Comparison of ENCODE assay signal across 25 cellular contexts in the genomic region with DNA sequence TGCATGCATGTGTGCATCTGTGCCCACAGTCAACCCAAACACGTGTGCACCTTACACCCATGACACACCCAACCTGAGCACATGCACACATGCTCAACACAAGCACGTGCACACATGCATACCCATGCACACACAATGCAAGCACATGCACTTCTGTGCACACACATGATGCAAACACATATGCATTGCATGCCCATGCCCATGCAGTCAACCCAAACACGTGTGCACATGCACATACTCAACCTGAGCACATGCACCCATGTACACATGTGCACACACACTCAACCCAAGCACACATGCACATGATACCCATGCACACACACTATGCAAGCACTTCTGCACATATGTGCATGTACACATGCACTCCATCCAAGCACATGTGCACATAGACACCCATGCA.
"Had no signal": no experiment of that assay in that cellular context is flagged by ENCODE, and none has a peak within 500 bp of the region (broad histone marks: within the 10 kb centered on the region; RNA-seq: fewer than 3 reads in every experiment).

No MANE protein-coding gene starts in this region.

- H3K4me3 ChIP-seq: dorsolateral prefrontal cortex, esophagus muscularis mucosa, gastroesophageal sphincter, suprapubic skin, thyroid gland, upper lobe of left lung had no signal

- H3K27me3 ChIP-seq: dorsolateral prefrontal cortex, esophagus muscularis mucosa, neutrophil, suprapubic skin, thyroid gland, upper lobe of left lung had no signal

- H3K27ac ChIP-seq: dorsolateral prefrontal cortex, epithelial cell of prostate, esophagus muscularis mucosa, gastroesophageal sphincter, neutrophil, suprapubic skin, thyroid gland, upper lobe of left lung had no signal

- FAIRE-seq: endometrium, keratinocyte, small intestine had no signal

- H3K4me1 ChIP-seq: esophagus muscularis mucosa, gastroesophageal sphincter, suprapubic skin, thyroid gland, upper lobe of left lung had no signal

- H3K36me3 ChIP-seq: esophagus muscularis mucosa, gastroesophageal sphincter, neutrophil, suprapubic skin, thyroid gland, upper lobe of left lung had no signal

- H3K9me3 ChIP-seq: esophagus muscularis mucosa, gastroesophageal sphincter, neutrophil, suprapubic skin, thyroid gland, upper lobe of left lung had no signal

- ATAC-seq: gastroesophageal sphincter; left colon; left ventricle myocardium superior; stimulated activated effector memory CD8-positive, alpha-beta T cell treated with anti-CD3 and anti-CD28 coated beads, Interleukin-12 subunit alpha, Interleukin-12 subunit beta, amount 100 ng/mL, for 72 hours; stimulated activated naive CD8-positive, alpha-beta T cell treated with anti-CD3 and anti-CD28 coated beads, Interleukin-15, Interleukin-2, amounts not matched to agents 100 U/mL and 50 U/mL, for 24 hours had no signal

- DNase-seq: central memory CD4-positive, alpha-beta T cell; cortex of kidney; dorsolateral prefrontal cortex; effector CD8-positive, alpha-beta T cell; glutamatergic neuron; immature natural killer cell; left colon; left ventricle myocardium superior; mesendoderm; naive B cell; posterior cingulate gyrus; small intestine; stimulated activated CD4-positive, alpha-beta T cell treated with anti-CD3 and anti-CD28 coated beads, Interleukin-2, amount 100 ng/mL, for 48 hours; stimulated activated CD8-positive, alpha-beta memory T cell treated with anti-CD3 and anti-CD28 coated beads, Interleukin-4, amount 100 ng/mL, for 48 hours; stimulated activated naive CD8-positive, alpha-beta T cell treated with anti-CD3 and anti-CD28 coated beads, Interleukin-15, Interleukin-2, amounts not matched to agents 100 U/mL and 50 U/mL, for 24 hours; thyroid gland; upper lobe of left lung had no signal
